ENCODE assay signal across 9 cellular contexts in the genomic region with DNA sequence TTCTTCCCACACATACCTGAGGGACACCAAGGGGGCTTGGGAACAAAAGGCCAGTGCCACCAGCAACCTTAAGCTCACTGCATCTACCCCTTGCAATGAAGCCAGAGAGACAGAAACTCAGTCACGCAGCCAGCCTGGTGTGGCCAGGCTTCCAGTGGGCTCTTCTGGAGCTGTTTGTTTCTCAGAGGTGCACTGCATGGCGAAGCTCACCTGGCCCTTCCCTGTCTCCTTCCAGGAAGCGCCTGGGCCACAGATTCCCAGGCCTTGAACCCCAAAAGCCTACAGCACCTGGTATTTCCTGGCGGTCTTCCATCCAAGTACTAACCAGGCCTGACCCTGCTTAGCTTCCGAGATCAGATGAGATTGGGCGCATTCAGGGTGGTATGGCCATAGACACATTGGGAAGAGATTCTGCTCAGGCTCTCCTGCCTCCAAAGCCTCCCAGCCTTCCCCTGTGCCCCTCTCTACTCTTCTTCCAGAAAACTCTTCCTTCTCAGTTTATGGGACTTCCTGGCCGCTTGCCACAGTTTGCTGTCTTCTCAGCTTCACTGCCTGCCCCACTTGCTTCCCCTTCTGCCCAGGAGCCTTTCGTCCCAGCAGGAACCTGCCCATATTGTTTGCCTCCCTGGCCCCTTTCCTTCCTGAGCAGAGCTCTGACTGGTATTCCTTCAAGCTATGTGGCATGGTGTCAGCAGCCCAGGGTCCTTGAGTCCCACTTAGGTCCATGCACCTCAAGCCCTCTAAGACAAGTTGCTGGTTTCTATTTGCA. TPM values are rescaled to one million over a fixed set of nuclear protein-coding genes. Genes with fewer than 3 reads are reported as not detected.
DNase-seq lines count a peak whose midpoint lies in the region; ATAC-seq and TF ChIP-seq lines count a peak whose summit lies in the region.
"Had no signal": no experiment of that assay in that cellular context is flagged by ENCODE, and none has a peak within 500 bp of the region (broad histone marks: within the 10 kb centered on the region; RNA-seq: fewer than 3 reads in every experiment).

No MANE protein-coding gene starts in this region.

- peak overlapping the region; percentile 89 for H3K9ac ChIP-seq in OCI-LY1 (ENCODE audit: low read length)
- H3K9ac ChIP-seq in endodermal cell (ENCODE audit: extremely low read depth, low read length, poor library complexity, severe bottlenecking), result no peak overlapping the region
- no peak overlapping the region for H3K9ac ChIP-seq in parathyroid adenoma

- H3K27ac ChIP-seq in OCI-LY1 (ENCODE audit: low read depth, low read length, poor library complexity, severe bottlenecking) (no peak overlapping the region), endodermal cell (ENCODE audit: low read depth, low read length) (no peak overlapping the region), parathyroid adenoma (peak overlapping the region; percentile 90)

- H3K27me3 Mint-ChIP-seq in Calu3 (ENCODE audit: unreplicated experiment) (no peaks in the 10 kb centered on the region), endodermal cell (ENCODE audit: insufficient read depth) (peaks cover 4% of the 10 kb centered on the region)

- no peaks in the 10 kb centered on the region for H3K9me2 ChIP-seq in OCI-LY1 (ENCODE audit: low read depth, low read length)

- H3K79me2 ChIP-seq in OCI-LY1 (ENCODE audit: insufficient read depth, low read length) (no peaks in the 10 kb centered on the region), parathyroid adenoma (no peaks in the 10 kb centered on the region)

- CTCF ChIA-PET in Calu3 (lab: Charles Lee), result interaction anchor here (1.1 to 2.5 kb wide), 10 partner anchors 14 to 422 kb away, joined by 3 to 20 read pairs (median 4); partner anchors contain the start of genes EPOP, MLLT6 and PSMB3

- 97 to 99% methylated on average over 7 to 8 of the region's 8 CpGs for WGBS in endodermal cell (ENCODE audit: insufficient coverage in 1 of 2, insufficient read length in 1 of 2), 2 experiments

- H3K9me3 ChIP-seq in OCI-LY1 (ENCODE audit: low read length) (no peaks in the 10 kb centered on the region), endodermal cell (ENCODE audit: control insufficient read depth, low read length) (no peaks in the 10 kb centered on the region), parathyroid adenoma (ENCODE audit: control insufficient read depth, low read length) (no peaks in the 10 kb centered on the region)
- H3K9me3 ChIP-seq: left lung had no signal

- H3K4me1 Mint-ChIP-seq in Calu3 (ENCODE audit: low read depth, unreplicated experiment) (peaks cover 44% of the 10 kb centered on the region), endodermal cell (peaks cover 11% of the 10 kb centered on the region)

- no peaks in the 10 kb centered on the region for H3K36me3 ChIP-seq in OCI-LY1 (ENCODE audit: insufficient read depth, low read length)
- peaks cover 36% of the 10 kb centered on the region for H3K36me3 ChIP-seq in endodermal cell (ENCODE audit: control insufficient read depth, insufficient read depth, low read length)
- no peaks in the 10 kb centered on the region for H3K36me3 ChIP-seq in parathyroid adenoma (ENCODE audit: control insufficient read depth, insufficient read depth, low read length)

- H3K4me3 Mint-ChIP-seq in Calu3 (ENCODE audit: low read depth, unreplicated experiment) (peak overlapping the region; percentile 90), endodermal cell (no peak overlapping the region)

- H3K4me3 ChIP-seq in OCI-LY1 (ENCODE audit: low read depth, low read length, poor library complexity, severe bottlenecking) (peak overlapping the region; percentile 75), endodermal cell (ENCODE audit: low read length) (peak overlapping the region; percentile 88), parathyroid adenoma (ENCODE audit: low read depth, low read length) (peak overlapping the region; percentile 73)

- ATAC-seq in GM21786 (IDR thresholded peaks at IDR 0.05; ENCODE audit: unreplicated experiment) (no peak), omental fat pad (ENCODE audit: low FRiP score) (no peak), GM21390 (IDR thresholded peaks at IDR 0.05; ENCODE audit: unreplicated experiment) (no peak)

- no peaks in the 10 kb centered on the region for H3K9me3 Mint-ChIP-seq in Calu3 (ENCODE audit: low read depth, unreplicated experiment)
- H3K9me3 Mint-ChIP-seq in endodermal cell, result no peaks in the 10 kb centered on the region

- TF ChIP-seq CTCF in Calu3 (IDR thresholded peaks at IDR 0.05; ENCODE audit: unreplicated experiment), result no peak
- no peak for TF ChIP-seq CTCF in OCI-LY1 (IDR thresholded peaks at IDR 0.05; ENCODE audit: low read length)
- no peak for TF ChIP-seq CTCF in endodermal cell (conservative IDR thresholded peaks at IDR 0.05)
- no peak for TF ChIP-seq CTCF in parathyroid adenoma (IDR thresholded peaks at IDR 0.05)
- no peak for TF ChIP-seq CTCF in omental fat pad (IDR thresholded peaks at IDR 0.05)

- H4K20me1 ChIP-seq in OCI-LY1 (ENCODE audit: insufficient read depth, low read length), result no peaks in the 10 kb centered on the region

- peak overlapping the region; percentile 85 for H3K4me2 ChIP-seq in OCI-LY1 (ENCODE audit: low read length)
- H3K4me2 ChIP-seq in parathyroid adenoma (ENCODE audit: low read length), result peak overlapping the region; percentile 97

- intact Hi-C loops in Calu3 (cut with micrococcal nuclease; ENCODE audit: unreplicated experiment), result no loop called here

- H2AFZ ChIP-seq in OCI-LY1 (ENCODE audit: low read length) (no peak overlapping the region), parathyroid adenoma (no peak overlapping the region)

- H3K27ac Mint-ChIP-seq in Calu3 (ENCODE audit: unreplicated experiment) (peak overlapping the region; percentile 8), endodermal cell (peak overlapping the region; percentile 26)

- H3K36me3 Mint-ChIP-seq in Calu3 (ENCODE audit: insufficient read depth, unreplicated experiment), result peaks cover 92% of the 10 kb centered on the region
- peaks cover 24% of the 10 kb centered on the region for H3K36me3 Mint-ChIP-seq in endodermal cell (ENCODE audit: low read depth)

- DNase-seq in Calu3, result no peak
- no peak for DNase-seq in endodermal cell
- DNase-seq in omental fat pad (ENCODE audit: low spot score), result no peak
- DNase-seq in NCI-H526 treated with DMSO at 0.1 percent for 48 hours (lab: John Stamatoyannopoulos, UW), result no peak

- 0 out of 2 replicates have a peak, but pooled peaks cover 4% of the 10 kb centered on the region for H3K27me3 ChIP-seq in OCI-LY1 (ENCODE audit: insufficient read depth, low read length)
- no peaks in the 10 kb centered on the region for H3K27me3 ChIP-seq in endodermal cell (ENCODE audit: control insufficient read depth, insufficient read depth, low read length, poor library complexity, severe bottlenecking)
- H3K27me3 ChIP-seq in parathyroid adenoma (ENCODE audit: control insufficient read depth, insufficient read depth, low read length), result no peaks in the 10 kb centered on the region
- H3K27me3 ChIP-seq: left lung had no signal

- no TSS peak for BruUV-seq in Calu3 (replicated peaks; lab: Mats Ljungman, UMichigan)

- H3K4me1 ChIP-seq in OCI-LY1 (ENCODE audit: insufficient read depth, low read length, severe bottlenecking) (peaks cover 47% of the 10 kb centered on the region), endodermal cell (ENCODE audit: control insufficient read depth, insufficient read depth, low read length) (peaks cover 3% of the 10 kb centered on the region), parathyroid adenoma (peaks cover 19% of the 10 kb centered on the region)

- H3F3A ChIP-seq in OCI-LY1 (ENCODE audit: insufficient read depth, low read length), result peaks cover 9% of the 10 kb centered on the region; the same call in 1 of the 2 replicates

RNA-seq across cellular contexts. Expression of gene CISD3, which starts 1.6 kb away (rescaled TPM):
- 101 and 109 TPM in 2 replicates for total RNA-seq in Calu3 (2022)
- 10 to 100 TPM in 1 of 2 donors, 1 to 10 TPM in 1; 8.9 to 11.2 TPM for total RNA-seq in endodermal cell
- polyA plus RNA-seq in endodermal cell (2013, experiment 1 of 2), result 5.7 TPM
- polyA plus RNA-seq in endodermal cell (2013, experiment 2 of 2), result 6.3 TPM
- total RNA-seq in omental fat pad, result 10 to 100 TPM in 3 of 4 donors, 1 to 10 TPM in 1; 7.6 to 25.5 (median 15.7) TPM

RNA-seq across cellular contexts. Expression of gene PCGF2, which starts 16.4 kb away (rescaled TPM):
- total RNA-seq in Calu3 (2022), result 196 and 205 TPM in 2 replicates
- total RNA-seq in endodermal cell, result 100 to 1,000 TPM; 101 to 106 TPM
- 83.8 TPM for polyA plus RNA-seq in endodermal cell (2013, experiment 1 of 2)
- polyA plus RNA-seq in endodermal cell (2013, experiment 2 of 2), result 72.3 TPM
- 10 to 100 TPM in 1 of 4 donors, 1 to 10 TPM in 3; 3.2 to 17.0 (median 6.1) TPM for total RNA-seq in omental fat pad

RNA-seq across cellular contexts. Expression of gene PSMB3, which starts 20.8 kb away (rescaled TPM):
- total RNA-seq in Calu3 (2022) (893 and 935 TPM in 2 replicates), endodermal cell (100 to 1,000 TPM; 192 to 244 TPM), omental fat pad (100 to 1,000 TPM; 140 to 169 (median 155) TPM)
- 230 TPM for polyA plus RNA-seq in endodermal cell (2013, experiment 1 of 2)
- polyA plus RNA-seq in endodermal cell (2013, experiment 2 of 2), result 230 TPM

RNA-seq across cellular contexts. Expression of gene MLLT6, which starts 26.6 kb away (rescaled TPM):
- total RNA-seq in Calu3 (2022) (463 and 498 TPM in 2 replicates), endodermal cell (100 to 1,000 TPM; 112 to 127 TPM), omental fat pad (100 to 1,000 TPM in 1 of 4 donors, 10 to 100 TPM in 3; 38.7 to 108 (median 54.8) TPM)
- 54.4 TPM for polyA plus RNA-seq in endodermal cell (2013, experiment 1 of 2)
- polyA plus RNA-seq in endodermal cell (2013, experiment 2 of 2), result 49.1 TPM

RNA-seq across cellular contexts. Expression of gene EPOP, which starts 57.0 kb away (rescaled TPM):
- total RNA-seq in Calu3 (2022) (15.3 and 20.9 TPM in 2 replicates), endodermal cell (1 to 10 TPM; 3.2 to 5.0 TPM), omental fat pad (1 to 10 TPM in 2 of 4 donors, under 1 TPM in 2; 0.38 to 5.2 (median 1.5) TPM)
- polyA plus RNA-seq in endodermal cell (2013, experiment 1 of 2), result 13.5 TPM
- polyA plus RNA-seq in endodermal cell (2013, experiment 2 of 2), result 12.8 TPM

Comparison
In these comparisons a context has a peak if more than half of its experiments do, and no peak if none do; other contexts are left out.
1. RNA of gene PCGF2, which starts 16.4 kb away (total RNA-seq): 196 to 205 TPM in Calu3 and 101 to 106 TPM in endodermal cell; 3.2 to 17.0 TPM in omental fat pad; every median in the first group is over 4 times any median in the second.
2. Peak in every context shown above with its lines, with median percentiles within 50 percentile points of each other: H3K4me3 ChIP-seq.